In genomic region chr12:43805857-43806736, GRCh38 we compare ENCODE assay signal across 1 cellular context.
A peak's percentile ranks its signal among the peaks of the same experiment; 100 is the strongest.
TF ChIP-seq lines count a peak whose summit lies in the region.

TWF1 (minus strand) TSS chr12:43806317; CDS start chr12:43806245, 72 bp downstream.

TF ChIP-seq in K562, 482 proteins besides CTCF, POLR2A, EP300 and RAD21 (continued from another document and continues in another):
- TF ChIP-seq FOXP4 (CRISPR knock-in tag; IDR thresholded peaks at IDR 0.05; ENCODE audit: borderline replicate concordance) (0 out of 2 replicates have a peak, but pooled peaks have one; percentile 36), POLR3A (IDR thresholded peaks at IDR 0.05; ENCODE audit: borderline replicate concordance, extremely low read depth, insufficient read depth, insufficient read length) (no peak), ZBTB49 (CRISPR knock-in tag; IDR thresholded peaks at IDR 0.05; ENCODE audit: borderline replicate concordance) (no peak), MCM7 (IDR thresholded peaks at IDR 0.05) (no peak), ZNF324 (CRISPR knock-in tag; IDR thresholded peaks at IDR 0.05) (no peak), DIDO1 (tag; IDR thresholded peaks at IDR 0.05; ENCODE audit: low read depth) (no peak), UBTF (IDR thresholded peaks at IDR 0.05; ENCODE audit: borderline replicate concordance in 1 of 2, low read depth in 2 of 2, low read length in 2 of 2) (peak; percentile 56 to 85; a peak in 2 of 4 replicates), SMAD1 (IDR thresholded peaks at IDR 0.05; ENCODE audit: low read depth, low read length, partially characterized antibody) (no peak), THRAP3 (IDR thresholded peaks at IDR 0.05; ENCODE audit: borderline replicate concordance) (no peak), SAP30 (IDR thresholded peaks at IDR 0.05; ENCODE audit: borderline replicate concordance, insufficient read depth, low read depth, low read length, poor library complexity, severe bottlenecking) (peak; percentile 78), MNT (conservative IDR thresholded peaks at IDR 0.05) (peak; percentile 18 to 67; a peak in 3 of 4 replicates), KDM5B (IDR thresholded peaks at IDR 0.05; ENCODE audit: insufficient replicate concordance, low read depth, low read length) (peak; percentile 80), POLR2G (IDR thresholded peaks at IDR 0.05; ENCODE audit: low read depth, low read length) (peak; percentile 96), FIP1L1 (IDR thresholded peaks at IDR 0.05; ENCODE audit: low read depth, low read length, poor library complexity, severe bottlenecking) (peak; percentile 32), FOXK2 (conservative IDR thresholded peaks at IDR 0.05 in 1 of 2, IDR thresholded peaks at IDR 0.05 in 1 of 2; ENCODE audit: low read depth in 2 of 2) (peak in 1 of 2 experiments; percentile 70; a peak in 2 of 4 replicates), ZNF79 (CRISPR knock-in tag; IDR thresholded peaks at IDR 0.05; ENCODE audit: low read depth) (no peak), XRCC5 (IDR thresholded peaks at IDR 0.05; ENCODE audit: low read depth, low read length) (no peak), HMGXB4 (CRISPR knock-in tag; IDR thresholded peaks at IDR 0.05) (no peak), NFXL1 (CRISPR knock-in tag; IDR thresholded peaks at IDR 0.05) (no peak), NCOA2 (IDR thresholded peaks at IDR 0.05; ENCODE audit: partially characterized antibody in 2 of 2) (no peak), ZNF316 (IDR thresholded peaks at IDR 0.05) (peak; percentile 86), CXXC5 (CRISPR knock-in tag; IDR thresholded peaks at IDR 0.05) (peak; percentile 90), SMAD4 (CRISPR knock-in tag; conservative IDR thresholded peaks at IDR 0.05) (peak; percentile 62; the same call in 1 of the 2 replicates), E2F1 (CRISPR knock-in tag; IDR thresholded peaks at IDR 0.05) (0 out of 2 replicates have a peak, but pooled peaks have one; percentile 15), STAT6 (CRISPR knock-in tag; IDR thresholded peaks at IDR 0.05) (no peak), CREB1 (IDR thresholded peaks at IDR 0.05) (peak; percentile 95), CREB1 (CRISPR knock-in tag; IDR thresholded peaks at IDR 0.05) (peak; percentile 87), JUN (IDR thresholded peaks at IDR 0.05; ENCODE audit: borderline replicate concordance, low read depth, low read length) (no peak), JUN (CRISPR knock-in tag; IDR thresholded peaks at IDR 0.05; ENCODE audit: borderline replicate concordance) (0 out of 2 replicates have a peak, but pooled peaks have one; percentile 19), BCOR (IDR thresholded peaks at IDR 0.05) (no peak), NFATC3 (IDR thresholded peaks at IDR 0.05) (no peak), MTF1 (CRISPR knock-in tag; IDR thresholded peaks at IDR 0.05; ENCODE audit: borderline replicate concordance) (no peak), DPF2 (IDR thresholded peaks at IDR 0.05) (no peak), ZNF408 (CRISPR knock-in tag; IDR thresholded peaks at IDR 0.05; ENCODE audit: low read depth) (no peak)
- TF ChIP-seq, protein P1, sequence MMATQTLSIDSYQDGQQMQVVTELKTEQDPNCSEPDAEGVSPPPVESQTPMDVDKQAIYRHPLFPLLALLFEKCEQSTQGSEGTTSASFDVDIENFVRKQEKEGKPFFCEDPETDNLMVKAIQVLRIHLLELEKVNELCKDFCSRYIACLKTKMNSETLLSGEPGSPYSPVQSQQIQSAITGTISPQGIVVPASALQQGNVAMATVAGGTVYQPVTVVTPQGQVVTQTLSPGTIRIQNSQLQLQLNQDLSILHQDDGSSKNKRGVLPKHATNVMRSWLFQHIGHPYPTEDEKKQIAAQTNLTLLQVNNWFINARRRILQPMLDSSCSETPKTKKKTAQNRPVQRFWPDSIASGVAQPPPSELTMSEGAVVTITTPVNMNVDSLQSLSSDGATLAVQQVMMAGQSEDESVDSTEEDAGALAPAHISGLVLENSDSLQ (IDR thresholded peaks at IDR 0.05): no peak
- TF ChIP-seq, protein P2, sequence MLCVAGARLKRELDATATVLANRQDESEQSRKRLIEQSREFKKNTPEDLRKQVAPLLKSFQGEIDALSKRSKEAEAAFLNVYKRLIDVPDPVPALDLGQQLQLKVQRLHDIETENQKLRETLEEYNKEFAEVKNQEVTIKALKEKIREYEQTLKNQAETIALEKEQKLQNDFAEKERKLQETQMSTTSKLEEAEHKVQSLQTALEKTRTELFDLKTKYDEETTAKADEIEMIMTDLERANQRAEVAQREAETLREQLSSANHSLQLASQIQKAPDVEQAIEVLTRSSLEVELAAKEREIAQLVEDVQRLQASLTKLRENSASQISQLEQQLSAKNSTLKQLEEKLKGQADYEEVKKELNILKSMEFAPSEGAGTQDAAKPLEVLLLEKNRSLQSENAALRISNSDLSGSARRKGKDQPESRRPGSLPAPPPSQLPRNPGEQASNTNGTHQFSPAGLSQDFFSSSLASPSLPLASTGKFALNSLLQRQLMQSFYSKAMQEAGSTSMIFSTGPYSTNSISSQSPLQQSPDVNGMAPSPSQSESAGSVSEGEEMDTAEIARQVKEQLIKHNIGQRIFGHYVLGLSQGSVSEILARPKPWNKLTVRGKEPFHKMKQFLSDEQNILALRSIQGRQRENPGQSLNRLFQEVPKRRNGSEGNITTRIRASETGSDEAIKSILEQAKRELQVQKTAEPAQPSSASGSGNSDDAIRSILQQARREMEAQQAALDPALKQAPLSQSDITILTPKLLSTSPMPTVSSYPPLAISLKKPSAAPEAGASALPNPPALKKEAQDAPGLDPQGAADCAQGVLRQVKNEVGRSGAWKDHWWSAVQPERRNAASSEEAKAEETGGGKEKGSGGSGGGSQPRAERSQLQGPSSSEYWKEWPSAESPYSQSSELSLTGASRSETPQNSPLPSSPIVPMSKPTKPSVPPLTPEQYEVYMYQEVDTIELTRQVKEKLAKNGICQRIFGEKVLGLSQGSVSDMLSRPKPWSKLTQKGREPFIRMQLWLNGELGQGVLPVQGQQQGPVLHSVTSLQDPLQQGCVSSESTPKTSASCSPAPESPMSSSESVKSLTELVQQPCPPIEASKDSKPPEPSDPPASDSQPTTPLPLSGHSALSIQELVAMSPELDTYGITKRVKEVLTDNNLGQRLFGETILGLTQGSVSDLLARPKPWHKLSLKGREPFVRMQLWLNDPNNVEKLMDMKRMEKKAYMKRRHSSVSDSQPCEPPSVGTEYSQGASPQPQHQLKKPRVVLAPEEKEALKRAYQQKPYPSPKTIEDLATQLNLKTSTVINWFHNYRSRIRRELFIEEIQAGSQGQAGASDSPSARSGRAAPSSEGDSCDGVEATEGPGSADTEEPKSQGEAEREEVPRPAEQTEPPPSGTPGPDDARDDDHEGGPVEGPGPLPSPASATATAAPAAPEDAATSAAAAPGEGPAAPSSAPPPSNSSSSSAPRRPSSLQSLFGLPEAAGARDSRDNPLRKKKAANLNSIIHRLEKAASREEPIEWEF (CRISPR knock-in tag; IDR thresholded peaks at IDR 0.05): no peak
- TF ChIP-seq, protein P3, sequence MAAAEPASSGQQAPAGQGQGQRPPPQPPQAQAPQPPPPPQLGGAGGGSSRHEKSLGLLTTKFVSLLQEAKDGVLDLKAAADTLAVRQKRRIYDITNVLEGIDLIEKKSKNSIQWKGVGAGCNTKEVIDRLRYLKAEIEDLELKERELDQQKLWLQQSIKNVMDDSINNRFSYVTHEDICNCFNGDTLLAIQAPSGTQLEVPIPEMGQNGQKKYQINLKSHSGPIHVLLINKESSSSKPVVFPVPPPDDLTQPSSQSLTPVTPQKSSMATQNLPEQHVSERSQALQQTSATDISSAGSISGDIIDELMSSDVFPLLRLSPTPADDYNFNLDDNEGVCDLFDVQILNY (CRISPR knock-in tag; IDR thresholded peaks at IDR 0.05): no peak
